ENCODE assay signal across 9 cellular contexts in the genomic region with DNA sequence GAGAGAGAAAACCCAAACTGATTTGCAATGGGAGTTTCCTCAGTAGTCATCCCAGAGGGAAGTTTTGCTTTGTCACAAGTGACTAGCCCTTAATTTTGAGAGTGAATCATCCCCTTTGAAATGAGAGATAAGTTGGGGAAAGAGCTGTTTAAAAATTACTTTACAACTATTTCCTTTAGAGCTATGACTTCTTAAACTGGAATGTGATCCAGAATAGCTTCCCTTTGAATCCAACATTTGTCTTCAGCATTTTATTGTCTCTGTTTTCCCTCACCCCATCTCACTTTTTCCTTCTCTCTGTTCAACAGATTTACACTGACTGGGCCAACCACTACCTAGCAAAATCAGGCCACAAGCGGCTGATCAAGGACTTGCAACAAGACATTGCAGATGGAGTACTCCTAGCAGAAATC.
DNase-seq lines count a peak whose midpoint lies in the region; ATAC-seq and TF ChIP-seq lines count a peak whose summit lies in the region.
"Had no signal": no experiment of that assay in that cellular context is flagged by ENCODE, and none has a peak within 500 bp of the region (broad histone marks: within the 10 kb centered on the region; RNA-seq: fewer than 3 reads in every experiment).

No MANE protein-coding gene starts in this region.

- H4K20me1 ChIP-seq in hepatocyte (ENCODE audit: insufficient read depth, poor library complexity, severe bottlenecking), result no peaks in the 10 kb centered on the region

- TF ChIP-seq POLR2A in prostate gland (IDR thresholded peaks at IDR 0.05), result no peak

- no peaks in the 10 kb centered on the region for H3K27me3 ChIP-seq in hepatocyte
- H3K27me3 ChIP-seq in prostate gland (replicated peaks; ENCODE audit: insufficient read depth), result no peaks in the 10 kb centered on the region

- H3K4me1 Mint-ChIP-seq in type B pancreatic cell (ENCODE audit: unreplicated experiment), result peaks cover 10% of the 10 kb centered on the region

- peak overlapping the region; percentile 48 for H3K27ac Mint-ChIP-seq in type B pancreatic cell
- no peak overlapping the region for H3K27ac Mint-ChIP-seq in activated naive CD4-positive, alpha-beta T cell treated with anti-CD3 and anti-CD28 coated beads, Interleukin-2, amount 50 U/mL, for 72 hours
- H3K27ac Mint-ChIP-seq: natural killer cell treated with Interleukin-12 subunit alpha and Interleukin-12 subunit beta and Interleukin-15 and Interleukin-18, amount 100 ng/mL, for 72 hours had no signal

- H3K27ac ChIP-seq in hepatocyte, result peak overlapping the region; percentile 51
- no peak overlapping the region for H3K27ac ChIP-seq in prostate gland

- no peak overlapping the region for H3K4me2 ChIP-seq in hepatocyte

- peak overlapping the region; percentile 21 for H3K4me3 Mint-ChIP-seq in type B pancreatic cell
- H3K4me3 Mint-ChIP-seq: natural killer cell treated with Interleukin-12 subunit alpha and Interleukin-12 subunit beta and Interleukin-15 and Interleukin-18, amount 100 ng/mL, for 72 hours had no signal

- 50% methylated on average over 1 of the region's 1 CpG for WGBS in hepatocyte (ENCODE audit: low lambda C conversion rate, missing lambda C conversion rate)
- 70% methylated on average over 1 of the region's 1 CpG for WGBS in prostate gland

- H3K36me3 Mint-ChIP-seq in type B pancreatic cell, result no peaks in the 10 kb centered on the region
- no peaks in the 10 kb centered on the region for H3K36me3 Mint-ChIP-seq in activated naive CD4-positive, alpha-beta T cell treated with anti-CD3 and anti-CD28 coated beads, Interleukin-2, amount 50 U/mL, for 72 hours
- H3K36me3 Mint-ChIP-seq: natural killer cell treated with Interleukin-12 subunit alpha and Interleukin-12 subunit beta and Interleukin-15 and Interleukin-18, amount 100 ng/mL, for 72 hours had no signal

- peaks cover 10% of the 10 kb centered on the region for H3K9me3 Mint-ChIP-seq in type B pancreatic cell
- H3K9me3 Mint-ChIP-seq in activated naive CD4-positive, alpha-beta T cell treated with anti-CD3 and anti-CD28 coated beads, Interleukin-2, amount 50 U/mL, for 72 hours, result peaks cover 0 to 17% of the 10 kb centered on the region in 2 donors

- DNase-seq in HK-2 (ENCODE audit: unreplicated experiment) (peak; percentile 50), hepatocyte (ENCODE audit: low spot score) (no peak), type B pancreatic cell (ENCODE audit: extremely low spot score, unreplicated experiment) (no peak), prostate gland (ENCODE audit: low spot score) (no peak)
- no peak for DNase-seq in stimulated activated CD4-positive, alpha-beta T cell treated with anti-CD3 and anti-CD28 coated beads, Interleukin-1b, Interleukin-23, amount 100 ng/mL, for 48 hours
- no peak for DNase-seq in activated naive CD4-positive, alpha-beta T cell treated with anti-CD3 and anti-CD28 coated beads, Interleukin-2, amount 50 U/mL, for 72 hours (ENCODE audit: low spot score in 2 of 2)

- H3K4me3 ChIP-seq in WI38 (ENCODE audit: low read depth, low read length) (peak overlapping the region; percentile 66), hepatocyte (no peak overlapping the region), prostate gland (no peak overlapping the region)
- H3K4me3 ChIP-seq: GM12878 had no signal

- H3K9me3 ChIP-seq in hepatocyte (ENCODE audit: low read depth) (no peaks in the 10 kb centered on the region), prostate gland (no peaks in the 10 kb centered on the region)

- no peaks in the 10 kb centered on the region for H3K27me3 Mint-ChIP-seq in type B pancreatic cell
- H3K27me3 Mint-ChIP-seq: natural killer cell treated with Interleukin-12 subunit alpha and Interleukin-12 subunit beta and Interleukin-15 and Interleukin-18, amount 100 ng/mL, for 72 hours had no signal

- H2AFZ ChIP-seq in hepatocyte, result no peak overlapping the region

- H3K36me3 ChIP-seq in hepatocyte (replicated peaks; ENCODE audit: insufficient read depth, low read depth) (no peaks in the 10 kb centered on the region), prostate gland (no peaks in the 10 kb centered on the region)

- H3K4me1 ChIP-seq in hepatocyte (ENCODE audit: insufficient read depth), result peaks cover 4% of the 10 kb centered on the region
- H3K4me1 ChIP-seq in prostate gland (replicated peaks), result no peaks in the 10 kb centered on the region

- no peaks in the 10 kb centered on the region for H3K9me2 ChIP-seq in hepatocyte (replicated peaks; ENCODE audit: insufficient read depth)

- no peak for TF ChIP-seq CTCF in WI38 (IDR thresholded peaks at IDR 0.05; ENCODE audit: low read depth, low read length)
- no peak for TF ChIP-seq CTCF in hepatocyte (IDR thresholded peaks at IDR 0.05; ENCODE audit: poor library complexity)
- TF ChIP-seq CTCF in type B pancreatic cell (conservative IDR thresholded peaks at IDR 0.05), result no peak
- TF ChIP-seq CTCF in prostate gland (IDR thresholded peaks at IDR 0.05), result no peak

- intact Hi-C loops in prostate gland (cut with DNase I), result no loop called here

- ATAC-seq in activated naive CD4-positive, alpha-beta T cell treated with anti-CD3 and anti-CD28 coated beads, Interleukin-2, amount 50 U/mL, for 72 hours, result no peak
- ATAC-seq: GM12878; natural killer cell treated with Interleukin-12 subunit alpha and Interleukin-12 subunit beta and Interleukin-15 and Interleukin-18, amount 100 ng/mL, for 72 hours had no signal

- no peaks in the 10 kb centered on the region for H3K79me2 ChIP-seq in hepatocyte
